In the genomic region with DNA sequence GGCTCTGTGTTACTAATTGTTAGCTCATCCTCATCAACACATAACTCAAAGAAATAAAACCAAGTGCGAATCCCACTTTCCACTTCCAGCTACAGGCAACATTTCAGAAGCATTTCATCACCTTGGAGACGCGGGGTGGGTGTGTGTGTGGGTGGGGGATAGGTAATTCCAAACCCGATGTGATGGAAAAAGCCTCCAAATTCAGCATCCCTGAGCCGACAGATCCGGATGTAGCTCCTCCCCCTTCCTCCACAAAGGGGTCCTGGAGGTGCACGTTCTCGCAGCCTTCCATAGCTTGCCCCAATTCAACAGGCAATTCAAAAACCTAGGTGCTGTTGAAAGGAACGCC, we compare ENCODE assay signal across 8 cellular contexts. TPM values are rescaled to one million over a fixed set of nuclear protein-coding genes. Genes with fewer than 3 reads are reported as not detected.
A peak's percentile ranks its signal among the peaks of the same experiment; 100 is the strongest.
DNase-seq lines count a peak whose midpoint lies in the region; ATAC-seq and TF ChIP-seq lines count a peak whose summit lies in the region.

No MANE protein-coding gene starts in this region.

- H3K14ac ChIP-seq in trophoblast cell (ENCODE audit: low read length), result peak overlapping the region; percentile 76

- H2BK5ac ChIP-seq in trophoblast cell (ENCODE audit: low read depth, low read length, poor library complexity), result peak overlapping the region; percentile 70

- H3K36me3 ChIP-seq in ES-I3 (ENCODE audit: insufficient read depth, low read length) (peaks cover 10% of the 10 kb centered on the region; the same call in 1 of the 2 replicates), fibroblast of lung (ENCODE audit: control insufficient read depth, insufficient read depth, low read length) (peaks cover 8% of the 10 kb centered on the region), trophoblast cell (ENCODE audit: control insufficient read depth in 1 of 2, insufficient read depth in 2 of 2, low read length in 2 of 2) (peaks cover 10% of the 10 kb centered on the region in 2 experiments)

- no peaks in the 10 kb centered on the region for H3K27me3 Mint-ChIP-seq in T-helper 17 cell

- H2AK5ac ChIP-seq in trophoblast cell (ENCODE audit: low read length), result no peak overlapping the region

- peak overlapping the region; percentile 66 for H4K12ac ChIP-seq in trophoblast cell (ENCODE audit: low read depth, low read length)

- no peak for TF ChIP-seq CTCF in fibroblast of lung (conservative IDR thresholded peaks at IDR 0.05 in 1 of 2, IDR thresholded peaks at IDR 0.05 in 1 of 2; ENCODE audit: low read depth in 1 of 2, low read length in 2 of 2)

- ATAC-seq in HG03064 (IDR thresholded peaks at IDR 0.05; ENCODE audit: low read depth, unreplicated experiment), result peak; percentile 4
- ATAC-seq in T-helper 17 cell, result peak; percentile 0
- no peak for ATAC-seq in HG03025 (IDR thresholded peaks at IDR 0.05; ENCODE audit: low FRiP score, unreplicated experiment)

- H3K79me2 ChIP-seq in fibroblast of lung (ENCODE audit: control insufficient read depth, insufficient read depth, low read length) (peaks cover 26% of the 10 kb centered on the region), trophoblast cell (ENCODE audit: control insufficient read depth, insufficient read depth, low read length, poor library complexity) (peaks cover 4% of the 10 kb centered on the region)

- H3K4me1 ChIP-seq in ES-I3 (ENCODE audit: insufficient read depth, low read length) (peaks cover 9% of the 10 kb centered on the region; the same call in 1 of the 2 replicates), fibroblast of lung (ENCODE audit: control insufficient read depth, extremely low read depth, insufficient read depth, low read length) (peaks cover 10% of the 10 kb centered on the region), trophoblast cell (ENCODE audit: control insufficient read depth in 1 of 2, insufficient read depth in 2 of 2, low read length in 2 of 2) (no peaks in the 10 kb centered on the region)

- H3K9me3 ChIP-seq in ES-I3 (ENCODE audit: control insufficient read depth, insufficient read depth, low read length) (no peaks in the 10 kb centered on the region), T-helper 17 cell (ENCODE audit: control insufficient read depth, low read length, poor library complexity, severe bottlenecking) (no peaks in the 10 kb centered on the region), fibroblast of lung (ENCODE audit: control insufficient read depth, insufficient read depth, low read depth, low read length) (no peaks in the 10 kb centered on the region), trophoblast cell (ENCODE audit: insufficient read depth, low read depth, low read length) (no peaks in the 10 kb centered on the region)

- H2BK120ac ChIP-seq in trophoblast cell (ENCODE audit: insufficient read depth, low read length, poor library complexity), result no peak overlapping the region

- peak overlapping the region; percentile 100 for H3K27ac Mint-ChIP-seq in T-helper 17 cell

- H3K4me1 Mint-ChIP-seq in T-helper 17 cell, result peaks cover 25% of the 10 kb centered on the region

- peak overlapping the region; percentile 92 for H4K8ac ChIP-seq in trophoblast cell (ENCODE audit: low read depth, low read length)

- peak overlapping the region; percentile 89 for H3K4me2 ChIP-seq in fibroblast of lung (ENCODE audit: extremely low read depth, insufficient read depth, low read length)
- H3K4me2 ChIP-seq in trophoblast cell (ENCODE audit: low read length), result peak overlapping the region; percentile 46

- H3K4me3 ChIP-seq in fibroblast of lung (replicated peaks in 1 of 4; ENCODE audit: control extremely low read depth in 1 of 4, insufficient read depth in 1 of 4, low read depth in 3 of 4, low read length in 4 of 4), result peak overlapping the region; percentile 85 to 99 (median 98)
- H3K4me3 ChIP-seq in trophoblast cell (ENCODE audit: low read depth, low read length), result peak overlapping the region; percentile 82

- no peak overlapping the region for H2BK12ac ChIP-seq in trophoblast cell (ENCODE audit: low read length)

- H3K27ac ChIP-seq in fibroblast of lung (ENCODE audit: insufficient read depth, low read length), result peak overlapping the region; percentile 96
- peak overlapping the region; percentile 51 for H3K27ac ChIP-seq in trophoblast cell (ENCODE audit: low read depth, low read length)

- peaks cover 4% of the 10 kb centered on the region for H3K79me1 ChIP-seq in trophoblast cell (ENCODE audit: low read length)

- H4K91ac ChIP-seq in trophoblast cell (ENCODE audit: low read depth, low read length), result peak overlapping the region; percentile 78

- H3K27me3 ChIP-seq in fibroblast of lung (ENCODE audit: control insufficient read depth, insufficient read depth, low read length) (no peaks in the 10 kb centered on the region), trophoblast cell (ENCODE audit: insufficient read depth, low read length) (no peaks in the 10 kb centered on the region)

- peak overlapping the region; percentile 100 for H3K4me3 Mint-ChIP-seq in T-helper 17 cell

- peak overlapping the region; percentile 96 for H2AFZ ChIP-seq in fibroblast of lung (ENCODE audit: low read length)
- H2AFZ ChIP-seq in trophoblast cell (ENCODE audit: insufficient read depth, low read length, poor library complexity), result peak overlapping the region; percentile 83

- H3K36me3 Mint-ChIP-seq in T-helper 17 cell (ENCODE audit: low read depth), result peaks cover 3% of the 10 kb centered on the region

- H3K9ac ChIP-seq in ES-I3 (ENCODE audit: low read depth, low read length) (peak overlapping the region; percentile 94), fibroblast of lung (ENCODE audit: insufficient read depth, low read length) (peak overlapping the region; percentile 92), trophoblast cell (ENCODE audit: low read length) (peak overlapping the region; percentile 41)

- no peak overlapping the region for H3K23ac ChIP-seq in trophoblast cell (ENCODE audit: low read length)

- peak overlapping the region; percentile 69 for H3K18ac ChIP-seq in trophoblast cell (ENCODE audit: low read length)

- no CpG with 5 or more reads among the region's 9 CpGs for WGBS in trophoblast cell (ENCODE audit: extremely low coverage, insufficient coverage, insufficient read length)

- DNase-seq in T-helper 17 cell, result no peak
- peak; percentile 26 to 43 for DNase-seq in fibroblast of lung (ENCODE audit: low read depth in 2 of 2)
- DNase-seq in trophoblast cell, result no peak
- no peak for DNase-seq in glomerular visceral epithelial cell (ENCODE audit: extremely low spot score)
- no peak for DNase-seq in central memory CD4-positive, alpha-beta T cell

- peak overlapping the region; percentile 68 for H3K4ac ChIP-seq in trophoblast cell (ENCODE audit: low read depth, low read length)

- no peaks in the 10 kb centered on the region for H4K20me1 ChIP-seq in fibroblast of lung (ENCODE audit: control insufficient read depth, extremely low read depth, insufficient read depth, low read length)

RNA-seq across cellular contexts. Expression of a gene that starts 0.5 kb away (rescaled TPM):
- total RNA-seq in T-helper 17 cell (10 to 100 TPM; 24.1 to 32.3 TPM), fibroblast of lung (51.1 and 63.6 TPM in 2 replicates)
- 31.3 and 39.5 TPM in 2 replicates for polyA plus RNA-seq in fibroblast of lung
- 21.2 and 25.2 TPM in 2 replicates for polyA plus RNA-seq in fibroblast of lung (2012)
- polyA minus RNA-seq in fibroblast of lung (ENCODE audit: low replicate concordance), result 1.5 and 3.5 TPM in 2 replicates
- 38.6 and 40.1 TPM in 2 replicates for polyA plus RNA-seq in trophoblast cell (2013)

Comparison
In these comparisons a context has a peak if more than half of its experiments do, and no peak if none do; other contexts are left out.
1. H3K9ac ChIP-seq: peak in every context shown above with its lines; median percentile 94 in ES-I3; 92 in fibroblast of lung; 41 in trophoblast cell.
2. DNase-seq: peak in fibroblast of lung (2 of 2); none in T-helper 17 cell (0 of 3), trophoblast cell (0 of 2), glomerular visceral epithelial cell (single experiment) and central memory CD4-positive, alpha-beta T cell (single experiment).